In genomic region chr10:16519250-16519907, GRCh38 we compare ENCODE assay signal across 9 cellular contexts. TPM values are rescaled to one million over a fixed set of nuclear protein-coding genes. Genes with fewer than 3 reads are reported as not detected.
A peak's percentile ranks its signal among the peaks of the same experiment; 100 is the strongest.
DNase-seq lines count a peak whose midpoint lies in the region; ATAC-seq and FAIRE-seq lines count a peak whose summit lies in the region.
"Had no signal": no experiment of that assay in that cellular context is flagged by ENCODE, and none has a peak within 500 bp of the region (broad histone marks: within the 10 kb centered on the region; RNA-seq: fewer than 3 reads in every experiment).

No MANE protein-coding gene starts in this region.

- peak overlapping the region; percentile 42 for H3K18ac ChIP-seq in neuronal stem cell (ENCODE audit: low read length)

- no peaks in the 10 kb centered on the region for H3K9me3 ChIP-seq in neuronal stem cell (replicated peaks in 1 of 2; ENCODE audit: control insufficient read depth in 2 of 2, insufficient read depth in 1 of 2, low read depth in 1 of 2, low read length in 2 of 2)

- no peak overlapping the region for H3K9ac ChIP-seq in neuronal stem cell (ENCODE audit: low read depth, low read length, poor library complexity)

- peaks cover 0 to 13% of the 10 kb centered on the region in 2 donors for H3K4me1 ChIP-seq in neuronal stem cell (ENCODE audit: control insufficient read depth in 2 of 2, insufficient read depth in 1 of 2, low read depth in 1 of 2, low read length in 2 of 2)

- no CpG with 5 or more reads among the region's 31 CpGs for WGBS in neuronal stem cell (ENCODE audit: extremely low coverage in 2 of 2, insufficient read length in 2 of 2, insufficient replicate concordance in 1 of 2), 2 donors

- H3K4me2 ChIP-seq in neuronal stem cell (ENCODE audit: insufficient read depth, low read length, poor library complexity, severe bottlenecking), result peak overlapping the region; percentile 86

- H2BK12ac ChIP-seq in neuronal stem cell (ENCODE audit: low read length), result no peak overlapping the region

- H3K4me3 Mint-ChIP-seq in central memory CD8-positive, alpha-beta T cell, result peak overlapping the region; percentile 86

- DNase-seq in central memory CD8-positive, alpha-beta T cell (ENCODE audit: low spot score in 2 of 2), result no peak
- DNase-seq in neuronal stem cell (ENCODE audit: low spot score) (no peak), frontal cortex (ENCODE audit: low spot score in 2 of 2) (no peak), NCI-H1694 (lab: John Stamatoyannopoulos, UW) (no peak)
- DNase-seq: activated effector memory CD4-positive, alpha-beta T cell treated with anti-CD3 and anti-CD28 coated beads, Interleukin-2, amount 50 U/mL, for 16 hours had no signal

- H3K79me1 ChIP-seq in neuronal stem cell (ENCODE audit: low read depth, low read length), result no peaks in the 10 kb centered on the region

- no peak overlapping the region for H4K91ac ChIP-seq in neuronal stem cell (ENCODE audit: low read depth, low read length, poor library complexity)

- no peak overlapping the region for H2BK5ac ChIP-seq in neuronal stem cell (ENCODE audit: low read length)

- no peaks in the 10 kb centered on the region for H3K36me3 Mint-ChIP-seq in central memory CD8-positive, alpha-beta T cell (ENCODE audit: insufficient read depth)

- peaks cover 14 to 83% (median 37%) of the 10 kb centered on the region in 3 experiments for H3K27me3 ChIP-seq in neuronal stem cell (ENCODE audit: control insufficient read depth in 3 of 3, insufficient read depth in 3 of 3, low read depth in 1 of 3, low read length in 3 of 3)

- no peak overlapping the region for H3K23ac ChIP-seq in neuronal stem cell (ENCODE audit: low read depth, low read length, poor library complexity)

- H3K27ac Mint-ChIP-seq in central memory CD8-positive, alpha-beta T cell (ENCODE audit: low read depth), result no peak overlapping the region

- H2BK120ac ChIP-seq in neuronal stem cell (ENCODE audit: low read depth, low read length), result no peak overlapping the region

- no peak for FAIRE-seq in frontal cortex (lab: Jason Lieb, UNC)

- H3K4ac ChIP-seq in neuronal stem cell (ENCODE audit: low read length), result no peak overlapping the region

- no peak overlapping the region for H3K14ac ChIP-seq in neuronal stem cell (ENCODE audit: low read length)

- no peak overlapping the region for H3K27ac ChIP-seq in neuronal stem cell (replicated peaks; ENCODE audit: low read length)

- H3K36me3 ChIP-seq in neuronal stem cell (replicated peaks in 1 of 2; ENCODE audit: control insufficient read depth in 2 of 2, insufficient read depth in 2 of 2, low read length in 2 of 2), result no peaks in the 10 kb centered on the region

- ATAC-seq in GM18868 (IDR thresholded peaks at IDR 0.05; ENCODE audit: unreplicated experiment) (peak; percentile 71), HG03060 (IDR thresholded peaks at IDR 0.05; ENCODE audit: low read depth, unreplicated experiment) (peak; percentile 36), HG03139 (IDR thresholded peaks at IDR 0.05; ENCODE audit: unreplicated experiment) (no peak)
- ATAC-seq in central memory CD8-positive, alpha-beta T cell (replicated peaks; ENCODE audit: extremely low read depth, poor library complexity, severe bottlenecking), result no peak

- no peak overlapping the region for H2AK5ac ChIP-seq in neuronal stem cell (ENCODE audit: low read depth, low read length)

- no peak overlapping the region for H4K8ac ChIP-seq in neuronal stem cell (ENCODE audit: low read depth, low read length)

- H2AFZ ChIP-seq in neuronal stem cell (ENCODE audit: low read length), result no peak overlapping the region

- H3K4me3 ChIP-seq in neuronal stem cell (ENCODE audit: low read length in 2 of 2), result peak overlapping the region in 1 of 2 donors; percentile 73

- peaks cover 6% of the 10 kb centered on the region for H3K4me1 Mint-ChIP-seq in central memory CD8-positive, alpha-beta T cell

- no peak overlapping the region for H2BK15ac ChIP-seq in neuronal stem cell (ENCODE audit: low read length)

- peaks cover 45% of the 10 kb centered on the region for H3K27me3 Mint-ChIP-seq in central memory CD8-positive, alpha-beta T cell

- no peaks in the 10 kb centered on the region for H3K9me3 Mint-ChIP-seq in central memory CD8-positive, alpha-beta T cell

RNA-seq across cellular contexts. Expression of gene C1QL3, which starts 2.3 kb away (rescaled TPM):
- 0.03 TPM for polyA plus RNA-seq in neuronal stem cell (2013, experiment 1 of 2)
- polyA plus RNA-seq in neuronal stem cell (2013, experiment 2 of 2), result not detected
- 70.5 TPM for total RNA-seq in frontal cortex
- total RNA-seq: osteoblast had no signal

Comparison
In these comparisons a context has a peak if more than half of its experiments do, and no peak if none do; other contexts are left out.
1. ATAC-seq: peak in GM18868 (single experiment) and HG03060 (single experiment); none in central memory CD8-positive, alpha-beta T cell (single experiment) and HG03139 (single experiment).